Comparison of ENCODE assay signal across 16 cellular contexts in the genomic region with DNA sequence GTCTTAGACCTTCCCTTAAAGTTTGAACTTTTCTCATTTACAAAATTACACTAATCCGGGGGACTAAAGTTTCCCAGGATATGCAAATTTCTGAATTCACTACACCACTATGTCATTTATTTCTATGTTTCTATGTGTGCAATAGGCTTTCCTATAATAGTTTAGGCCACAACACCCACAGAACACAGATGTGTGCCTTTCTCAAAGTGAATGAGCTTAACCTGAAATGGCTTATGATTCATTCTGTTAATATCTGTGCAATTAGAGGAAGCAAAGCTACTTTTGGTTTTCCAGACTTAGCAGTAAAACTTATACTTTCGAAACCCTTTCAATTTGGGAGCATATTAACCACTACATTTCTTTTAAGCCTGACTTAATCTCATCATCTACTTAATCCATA.
"Had no signal": no experiment of that assay in that cellular context is flagged by ENCODE, and none has a peak within 500 bp of the region (broad histone marks: within the 10 kb centered on the region; RNA-seq: fewer than 3 reads in every experiment).

No MANE protein-coding gene starts in this region.

- H3K27ac ChIP-seq: adrenal gland, cardiac muscle cell, epithelial cell of prostate, foreskin keratinocyte, left lung, neutrophil, parathyroid adenoma had no signal

- H3K4me3 ChIP-seq: adrenal gland, cardiac muscle cell, left lung had no signal

- H3K79me2 ChIP-seq: parathyroid adenoma had no signal

- H3K36me3 ChIP-seq: adrenal gland, cardiac muscle cell, left lung, neutrophil had no signal

- H3K27me3 ChIP-seq: adrenal gland, cardiac muscle cell, foreskin keratinocyte, left lung, neutrophil had no signal

- H3K9me3 ChIP-seq: adrenal gland, neutrophil had no signal

- H3K4me1 ChIP-seq: adrenal gland, foreskin keratinocyte, left lung, parathyroid adenoma had no signal

- H2AFZ ChIP-seq: parathyroid adenoma had no signal

- ATAC-seq: activated T-cell treated with anti-CD3 and anti-CD28 coated beads, Interleukin-2, amount 50 U/mL, for 72 hours; foreskin keratinocyte; left lung; natural killer cell treated with Interleukin-12 subunit alpha and Interleukin-12 subunit beta and Interleukin-15 and Interleukin-18, amount 100 ng/mL, for 72 hours; stimulated activated naive B cell treated with anti-CD40 and anti-IgM and Interleukin-4, amounts not matched to agents 10 μg/mL and 1 μg/mL and 100 μg/mL, for 72 hours had no signal

- FAIRE-seq: kidney had no signal

- DNase-seq: activated CD4-positive, CD25-positive, alpha-beta regulatory T cell treated with anti-CD3 and anti-CD28 coated beads, Interleukin-2, amount 50 U/mL, for 72 hours; activated effector memory CD4-positive, alpha-beta T cell treated with anti-CD3 and anti-CD28 coated beads, Interleukin-2, amount 50 U/mL, for 16 hours; activated naive CD4-positive, alpha-beta T cell treated with anti-CD3 and anti-CD28 coated beads, Interleukin-2, amount 50 U/mL, for 16 hours; activated T-cell treated with anti-CD3 and anti-CD28 coated beads, Interleukin-2, amount 50 U/mL, for 72 hours; adrenal gland; endodermal cell; hypothalamus; kidney; left lung; stimulated activated naive B cell treated with anti-CD40 and anti-IgM and Interleukin-4, amounts not matched to agents 10 μg/mL and 1 μg/mL and 100 μg/mL, for 72 hours had no signal
